Comparison of ENCODE assay signal across 1 cellular context in the genomic region with DNA sequence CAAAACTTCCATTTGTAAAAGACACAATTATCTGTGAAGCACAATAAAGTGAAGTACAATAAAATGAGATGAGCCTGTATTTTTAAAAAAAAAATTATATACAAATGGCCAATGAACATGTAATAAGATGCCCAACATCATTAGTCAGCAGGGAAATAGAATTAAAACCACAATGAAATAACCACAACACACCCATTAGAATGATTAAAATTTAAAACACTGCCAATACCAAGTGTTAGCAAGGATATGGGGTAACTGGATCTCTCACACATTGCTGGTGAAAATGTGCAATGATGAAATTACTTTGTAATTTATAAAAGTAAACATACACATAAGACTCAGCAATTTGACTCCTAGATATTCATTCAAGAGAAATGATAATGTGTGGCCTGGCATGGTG.
TF ChIP-seq lines count a peak whose summit lies in the region.

No MANE protein-coding gene starts in this region.

TF ChIP-seq in IMR-90, 13 proteins besides CTCF, POLR2A, EP300 and RAD21 (continued from another document):
- TF ChIP-seq, protein P1, sequence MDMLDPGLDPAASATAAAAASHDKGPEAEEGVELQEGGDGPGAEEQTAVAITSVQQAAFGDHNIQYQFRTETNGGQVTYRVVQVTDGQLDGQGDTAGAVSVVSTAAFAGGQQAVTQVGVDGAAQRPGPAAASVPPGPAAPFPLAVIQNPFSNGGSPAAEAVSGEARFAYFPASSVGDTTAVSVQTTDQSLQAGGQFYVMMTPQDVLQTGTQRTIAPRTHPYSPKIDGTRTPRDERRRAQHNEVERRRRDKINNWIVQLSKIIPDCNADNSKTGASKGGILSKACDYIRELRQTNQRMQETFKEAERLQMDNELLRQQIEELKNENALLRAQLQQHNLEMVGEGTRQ (IDR thresholded peaks at IDR 0.05; ENCODE audit: low read depth, low read length) = no peak
- no peak for TF ChIP-seq MXI1 (IDR thresholded peaks at IDR 0.05; ENCODE audit: borderline replicate concordance, low read depth, low read length)
- no peak for TF ChIP-seq NFE2L2 (IDR thresholded peaks at IDR 0.05; ENCODE audit: low read depth, low read length)
- no peak for TF ChIP-seq BHLHE40 (IDR thresholded peaks at IDR 0.05; ENCODE audit: low read depth, low read length)
- no peak for TF ChIP-seq MAFK (IDR thresholded peaks at IDR 0.05; ENCODE audit: low read depth, low read length)
- TF ChIP-seq, protein P2, sequence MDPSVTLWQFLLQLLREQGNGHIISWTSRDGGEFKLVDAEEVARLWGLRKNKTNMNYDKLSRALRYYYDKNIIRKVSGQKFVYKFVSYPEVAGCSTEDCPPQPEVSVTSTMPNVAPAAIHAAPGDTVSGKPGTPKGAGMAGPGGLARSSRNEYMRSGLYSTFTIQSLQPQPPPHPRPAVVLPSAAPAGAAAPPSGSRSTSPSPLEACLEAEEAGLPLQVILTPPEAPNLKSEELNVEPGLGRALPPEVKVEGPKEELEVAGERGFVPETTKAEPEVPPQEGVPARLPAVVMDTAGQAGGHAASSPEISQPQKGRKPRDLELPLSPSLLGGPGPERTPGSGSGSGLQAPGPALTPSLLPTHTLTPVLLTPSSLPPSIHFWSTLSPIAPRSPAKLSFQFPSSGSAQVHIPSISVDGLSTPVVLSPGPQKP (IDR thresholded peaks at IDR 0.05; ENCODE audit: borderline replicate concordance, low read depth, low read length) = no peak
